ENCODE assay signal across 8 cellular contexts in the genomic region with DNA sequence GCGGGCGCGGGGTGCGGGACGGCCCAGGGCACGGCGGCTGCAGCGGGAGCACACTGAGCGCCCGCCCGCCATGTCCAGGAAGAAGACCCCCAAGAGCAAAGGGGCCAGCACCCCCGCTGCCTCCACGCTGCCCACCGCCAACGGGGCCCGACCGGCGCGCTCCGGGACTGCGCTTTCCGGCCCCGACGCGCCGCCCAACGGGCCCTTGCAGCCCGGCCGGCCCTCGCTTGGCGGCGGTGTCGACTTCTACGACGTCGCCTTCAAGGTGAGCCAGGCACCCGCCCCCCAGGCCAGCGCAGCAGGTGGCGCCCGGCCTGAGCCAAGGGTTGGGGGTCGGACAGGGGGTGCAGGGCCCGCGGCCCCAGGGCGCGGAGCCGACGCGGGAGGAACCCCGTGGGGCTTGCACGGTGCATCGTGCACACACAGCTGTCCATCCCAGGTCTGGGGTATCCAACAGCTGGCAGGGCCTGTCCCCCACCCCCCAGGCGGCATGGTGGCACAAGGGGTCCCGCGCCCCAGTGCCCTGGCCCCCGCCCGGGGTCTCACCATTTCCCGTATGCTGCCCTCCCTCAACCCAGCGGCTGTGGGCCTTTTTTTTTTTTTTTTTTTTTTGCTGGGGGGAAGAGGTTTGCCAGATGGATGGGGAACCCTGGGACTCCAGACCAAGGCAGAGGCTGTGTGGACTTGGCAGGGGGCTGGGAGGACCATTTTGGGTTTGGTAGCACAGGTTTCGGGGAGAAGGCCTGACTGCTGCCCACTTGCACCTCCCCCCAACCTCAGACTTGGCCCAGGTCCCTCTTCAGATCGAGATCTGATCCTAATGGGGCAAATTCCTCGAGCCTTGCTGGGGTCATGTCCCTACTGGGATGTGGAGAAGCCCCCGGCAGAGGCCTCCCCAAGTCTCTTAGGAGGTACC. TPM values are rescaled to one million over a fixed set of nuclear protein-coding genes. Genes with fewer than 3 reads are reported as not detected.
DNase-seq lines count a peak whose midpoint lies in the region; ATAC-seq and TF ChIP-seq lines count a peak whose summit lies in the region.

No MANE protein-coding gene starts in this region.

- H3K4me1 Mint-ChIP-seq in activated B cell treated with CpG ODN at 0.5 μM for 24 hours: peaks cover 38% of the 10 kb centered on the region

- H3K4me3 Mint-ChIP-seq in activated B cell treated with CpG ODN at 0.5 μM for 24 hours: peak overlapping the region; percentile 41

- CTCF ChIA-PET in BJ (lab: Yijun Ruan, JAX) (interaction anchor here (1.1 to 1.5 kb wide), 2 partner anchors 27 to 352 kb away, joined by 3 read pairs; no protein-coding TSS in a partner anchor), activated B cell treated with CpG ODN at 0.5 μM for 24 hours (lab: Charles Lee) (no interaction called here)

- no peaks in the 10 kb centered on the region for H3K27me3 ChIP-seq in BJ (ENCODE audit: control insufficient read depth, insufficient read depth, low read length)
- no peaks in the 10 kb centered on the region for H3K27me3 ChIP-seq in right cardiac atrium (ENCODE audit: control insufficient read depth, insufficient read depth)

- H3K36me3 ChIP-seq in BJ (ENCODE audit: control insufficient read depth, insufficient read depth, low read length): peaks cover 18% of the 10 kb centered on the region

- no peak overlapping the region for H3K27ac Mint-ChIP-seq in activated B cell treated with CpG ODN at 0.5 μM for 24 hours

- H3K27me3 Mint-ChIP-seq in activated B cell treated with CpG ODN at 0.5 μM for 24 hours: no peaks in the 10 kb centered on the region

- H3K4me1 ChIP-seq in right cardiac atrium (ENCODE audit: control insufficient read depth, insufficient read depth, low read length): peaks cover 9% of the 10 kb centered on the region

- TF ChIP-seq CTCF in BJ (IDR thresholded peaks at IDR 0.05; ENCODE audit: insufficient read depth, low read depth, low read length) (no peak), activated B cell treated with CpG ODN at 0.5 μM for 24 hours (IDR thresholded peaks at IDR 0.05) (no peak)

- H3K4me3 ChIP-seq in BJ (ENCODE audit: low read depth, low read length) (peak overlapping the region; percentile 38), right cardiac atrium (ENCODE audit: low read length) (peak overlapping the region; percentile 55)

- H3K27ac ChIP-seq in right cardiac atrium (ENCODE audit: low read length): no peak overlapping the region

- no peaks in the 10 kb centered on the region for H3K9me3 Mint-ChIP-seq in activated B cell treated with CpG ODN at 0.5 μM for 24 hours

- H3K36me3 Mint-ChIP-seq in activated B cell treated with CpG ODN at 0.5 μM for 24 hours (ENCODE audit: low read depth): peaks cover 27% of the 10 kb centered on the region

- ATAC-seq in activated B cell treated with CpG ODN at 0.5 μM for 24 hours (ENCODE audit: low read depth): peak; percentile 13
- ATAC-seq in right cardiac atrium: no peak
- no peak for ATAC-seq in GM21576 (IDR thresholded peaks at IDR 0.05; ENCODE audit: unreplicated experiment)

- POLR2A ChIA-PET in BJ (lab: Charles Lee): no interaction called here
- POLR2A ChIA-PET in activated B cell treated with CpG ODN at 0.5 μM for 24 hours (lab: Charles Lee): interaction anchor here (0.8 to 4.5 kb wide), 4 partner anchors 9 to 184 kb away, joined by 6 to 19 read pairs (median 8); partner anchors contain the start of gene RPS2

- no peaks in the 10 kb centered on the region for H3K9me3 ChIP-seq in right cardiac atrium (ENCODE audit: control insufficient read depth, low read length)

- WGBS in right cardiac atrium: 3% methylated on average over 62 of the region's 62 CpGs

- intact Hi-C loops in activated B cell treated with CpG ODN at 0.5 μM for 24 hours (cut with micrococcal nuclease) (no loop called here), right cardiac atrium (cut with DNase I) (loop anchor here in 1 of 4 donors (10.0 kb wide), 1 partner anchor 124 kb away; the partner anchor contains the start of gene NHERF2)

- DNase-seq in BJ (ENCODE audit: low read depth) (no peak), HCEC 1CT (peak; percentile 13), activated B cell treated with CpG ODN at 0.5 μM for 24 hours (no peak), right cardiac atrium (peak in 2 of 3 donors; percentile 25 to 65), SKM-1 (lab: John Stamatoyannopoulos, UW; ENCODE audit: unreplicated experiment) (no peak), COLO829 (ENCODE audit: low spot score) (no peak)
- DNase-seq in stimulated activated CD8-positive, alpha-beta memory T cell treated with anti-CD3 and anti-CD28 coated beads, Interleukin-4, amount 100 ng/mL, for 48 hours: peak; percentile 61

RNA-seq across cellular contexts. Expression of gene RAB26, which starts 0.5 kb away (rescaled TPM):
- polyA plus RNA-seq in BJ (2011; rRNA removed) (0.36 and 0.67 TPM in 2 replicates), right cardiac atrium (0.95 TPM)
- polyA minus RNA-seq in BJ (2011; rRNA and poly(A)+ RNA removed): 0.62 TPM in 1 of 2 replicates, not detected in the other
- total RNA-seq in activated B cell treated with CpG ODN at 0.5 μM for 24 hours (0.61 TPM in 1 of 2 replicates, not detected in the other), right cardiac atrium (under 1 TPM in 3 of 4 donors, not detected in 1; 0.24 to 0.89 (median 0.88) TPM)

RNA-seq across cellular contexts. Expression of gene TRAF7, which starts 6.6 kb away (rescaled TPM):
- polyA plus RNA-seq in BJ (2011; rRNA removed): 37.0 and 68.1 TPM in 2 replicates
- polyA minus RNA-seq in BJ (2011; rRNA and poly(A)+ RNA removed): 58.9 and 76.8 TPM in 2 replicates
- 72.7 and 78.1 TPM in 2 replicates for total RNA-seq in activated B cell treated with CpG ODN at 0.5 μM for 24 hours
- total RNA-seq in right cardiac atrium: 10 to 100 TPM; 26.1 to 39.2 (median 33.0) TPM
- 17.7 TPM for polyA plus RNA-seq in right cardiac atrium

RNA-seq across cellular contexts. Expression of gene PKD1, which starts 13.3 kb away (rescaled TPM):
- 40.1 and 76.1 TPM in 2 replicates for polyA plus RNA-seq in BJ (2011; rRNA removed)
- polyA minus RNA-seq in BJ (2011; rRNA and poly(A)+ RNA removed): 44.8 and 60.3 TPM in 2 replicates
- total RNA-seq in activated B cell treated with CpG ODN at 0.5 μM for 24 hours: 58.6 and 84.2 TPM in 2 replicates
- 100 to 1,000 TPM in 2 of 4 donors, 10 to 100 TPM in 2; 95.9 to 111 (median 99.1) TPM for total RNA-seq in right cardiac atrium
- polyA plus RNA-seq in right cardiac atrium: 98.4 TPM

RNA-seq across cellular contexts. Expression of gene CASKIN1, which starts 47.4 kb away (rescaled TPM):
- polyA plus RNA-seq in BJ (2011; rRNA removed): 0.01 and 0.02 TPM in 2 replicates
- polyA minus RNA-seq in BJ (2011; rRNA and poly(A)+ RNA removed): not detected in 2 replicates
- total RNA-seq in activated B cell treated with CpG ODN at 0.5 μM for 24 hours: not detected in 2 replicates
- total RNA-seq in right cardiac atrium: 10 to 100 TPM in 3 of 4 donors, 1 to 10 TPM in 1; 9.3 to 26.5 (median 12.3) TPM
- 9.7 TPM for polyA plus RNA-seq in right cardiac atrium

RNA-seq across cellular contexts. Expression of gene MLST8, which starts 56.3 kb away (rescaled TPM):
- 40.0 and 62.7 TPM in 2 replicates for polyA plus RNA-seq in BJ (2011; rRNA removed)
- polyA minus RNA-seq in BJ (2011; rRNA and poly(A)+ RNA removed): 36.2 and 51.7 TPM in 2 replicates
- 35.7 and 38.7 TPM in 2 replicates for total RNA-seq in activated B cell treated with CpG ODN at 0.5 μM for 24 hours
- total RNA-seq in right cardiac atrium: 10 to 100 TPM; 24.2 to 29.3 (median 27.0) TPM
- polyA plus RNA-seq in right cardiac atrium: 33.3 TPM

Comparison
In these comparisons a context has a peak if more than half of its experiments do, and no peak if none do; other contexts are left out.
1. DNase-seq: peak in HCEC 1CT (single experiment), right cardiac atrium (2 of 3) and stimulated activated CD8-positive, alpha-beta memory T cell treated with anti-CD3 and anti-CD28 coated beads, Interleukin-4, amount 100 ng/mL, for 48 hours (single experiment); none in BJ (single experiment), activated B cell treated with CpG ODN at 0.5 μM for 24 hours (single experiment), SKM-1 (single experiment) and COLO829 (single experiment).